In genomic region chr2:79935771-79936657, GRCh38 we compare ENCODE assay signal across 8 cellular contexts.
DNase-seq lines count a peak whose midpoint lies in the region; ATAC-seq and TF ChIP-seq lines count a peak whose summit lies in the region.

No MANE protein-coding gene starts in this region.

- H3K4me3 ChIP-seq in GM12875 (ENCODE audit: low read depth, low read length) (no peak overlapping the region), skeletal muscle cell (ENCODE audit: low read depth, low read length) (no peak overlapping the region)

- intact Hi-C loops in left ventricle myocardium superior (cut with micrococcal nuclease) = no loop called here

- TF ChIP-seq CTCF in AG09319 (IDR thresholded peaks at IDR 0.05; ENCODE audit: low read depth, low read length) = peak; percentile 73
- TF ChIP-seq CTCF in GM12875 (IDR thresholded peaks at IDR 0.05; ENCODE audit: borderline replicate concordance, insufficient read depth, low read depth, low read length) = peak; percentile 72

- no peak overlapping the region for H3K27ac Mint-ChIP-seq in activated naive CD8-positive, alpha-beta T cell treated with anti-CD3 and anti-CD28 coated beads for 36 hours

- H3K27me3 Mint-ChIP-seq in activated naive CD8-positive, alpha-beta T cell treated with anti-CD3 and anti-CD28 coated beads for 36 hours = peaks cover 12% of the 10 kb centered on the region

- DNase-seq in AG09319 (ENCODE audit: extremely low read depth, low read depth) (peak; percentile 20), NCI-H2227 treated with DMSO at 0.1 percent for 48 hours (lab: John Stamatoyannopoulos, UW) (peak; percentile 56), left ventricle myocardium superior (no peak), skeletal muscle cell (ENCODE audit: low read depth) (peak; percentile 30)
- peak; percentile 1 for DNase-seq in activated naive CD8-positive, alpha-beta T cell treated with anti-CD3 and anti-CD28 coated beads for 36 hours

- no peaks in the 10 kb centered on the region for H3K9me3 Mint-ChIP-seq in activated naive CD8-positive, alpha-beta T cell treated with anti-CD3 and anti-CD28 coated beads for 36 hours

- ATAC-seq in HG02884 (IDR thresholded peaks at IDR 0.05; ENCODE audit: unreplicated experiment) (peak; percentile 74), left ventricle myocardium superior (peak; percentile 74), HG03139 (IDR thresholded peaks at IDR 0.05; ENCODE audit: unreplicated experiment) (no peak)

- H3K4me3 Mint-ChIP-seq in activated naive CD8-positive, alpha-beta T cell treated with anti-CD3 and anti-CD28 coated beads for 36 hours = no peak overlapping the region

- H3K36me3 Mint-ChIP-seq in activated naive CD8-positive, alpha-beta T cell treated with anti-CD3 and anti-CD28 coated beads for 36 hours = no peaks in the 10 kb centered on the region

- H3K4me1 Mint-ChIP-seq in activated naive CD8-positive, alpha-beta T cell treated with anti-CD3 and anti-CD28 coated beads for 36 hours = peaks cover 4% of the 10 kb centered on the region
